Comparison of ENCODE assay signal across 8 cellular contexts in genomic region chr6:26223213-26223612, GRCh38.
A peak's percentile ranks its signal among the peaks of the same experiment; 100 is the strongest.
DNase-seq lines count a peak whose midpoint lies in the region; ATAC-seq, FAIRE-seq and TF ChIP-seq lines count a peak whose summit lies in the region.

No MANE protein-coding gene starts in this region.

- POLR2A ChIA-PET in GM10248 (lab: Yijun Ruan, JAX), result interaction anchor here (0.6 to 3.5 kb wide), 7 partner anchors 8 to 264 kb away, joined by 3 to 16 read pairs (median 4); a partner anchor contains a TSS

- no peak overlapping the region for H3K27ac Mint-ChIP-seq in activated T-cell treated with anti-CD3 and anti-CD28 coated beads, Interleukin-2, amount 50 U/mL, for 72 hours
- H3K27ac Mint-ChIP-seq in activated T-cell treated with anti-CD3 and anti-CD28 coated beads, Interleukin-2, amount 50 U/mL, for 24 hours, result no peak overlapping the region

- H3K9me3 ChIP-seq in effector memory CD4-positive, alpha-beta T cell (ENCODE audit: control insufficient read depth, low read length), result peaks cover 5% of the 10 kb centered on the region

- no peaks in the 10 kb centered on the region for H3K27me3 Mint-ChIP-seq in activated T-cell treated with anti-CD3 and anti-CD28 coated beads, Interleukin-2, amount 50 U/mL, for 72 hours (ENCODE audit: low read depth)
- no peaks in the 10 kb centered on the region for H3K27me3 Mint-ChIP-seq in activated T-cell treated with anti-CD3 and anti-CD28 coated beads, Interleukin-2, amount 50 U/mL, for 24 hours

- no peak overlapping the region for H3K4me3 Mint-ChIP-seq in activated T-cell treated with anti-CD3 and anti-CD28 coated beads, Interleukin-2, amount 50 U/mL, for 72 hours
- no peak overlapping the region for H3K4me3 Mint-ChIP-seq in activated T-cell treated with anti-CD3 and anti-CD28 coated beads, Interleukin-2, amount 50 U/mL, for 24 hours

- peak overlapping the region; percentile 32 for H3K9ac ChIP-seq in rectal smooth muscle tissue (ENCODE audit: low read length)

- CTCF ChIA-PET in GM10248 (lab: Yijun Ruan, JAX), result interaction anchor here (0.7 to 1.9 kb wide), 4 partner anchors 27 to 99 kb away, joined by 3 to 5 read pairs (median 4); a partner anchor contains a TSS

- no peak for DNase-seq in activated T-cell treated with anti-CD3 and anti-CD28 coated beads, Interleukin-2, amount 50 U/mL, for 72 hours
- no peak for DNase-seq in activated T-cell treated with anti-CD3 and anti-CD28 coated beads, Interleukin-2, amount 50 U/mL, for 24 hours
- DNase-seq in NCI-H2171 (lab: John Stamatoyannopoulos, UW), result peak; percentile 28
- DNase-seq in effector memory CD4-positive, alpha-beta T cell, result no peak
- DNase-seq in GM10248 (ENCODE audit: extremely low spot score), result no peak
- DNase-seq in frontal cortex (ENCODE audit: low spot score in 2 of 2), result no peak

- peak overlapping the region; percentile 77 for H3K4me3 ChIP-seq in effector memory CD4-positive, alpha-beta T cell (ENCODE audit: insufficient read depth, low read depth, low read length, poor library complexity, severe bottlenecking)
- peak overlapping the region; percentile 73 for H3K4me3 ChIP-seq in rectal smooth muscle tissue (ENCODE audit: low read length)

- H3K27me3 ChIP-seq in effector memory CD4-positive, alpha-beta T cell (replicated peaks; ENCODE audit: control insufficient read depth, insufficient read depth, low read length, poor library complexity, severe bottlenecking), result no peaks in the 10 kb centered on the region
- H3K27me3 ChIP-seq in rectal smooth muscle tissue (ENCODE audit: control insufficient read depth, insufficient read depth, low read length), result no peaks in the 10 kb centered on the region

- H3K36me3 Mint-ChIP-seq in activated T-cell treated with anti-CD3 and anti-CD28 coated beads, Interleukin-2, amount 50 U/mL, for 72 hours (ENCODE audit: insufficient read depth in 2 of 2), result peaks cover 0 to 2% of the 10 kb centered on the region in 2 donors
- peaks cover 3% of the 10 kb centered on the region for H3K36me3 Mint-ChIP-seq in activated T-cell treated with anti-CD3 and anti-CD28 coated beads, Interleukin-2, amount 50 U/mL, for 24 hours (ENCODE audit: low read depth)

- no peak for FAIRE-seq in frontal cortex (lab: Jason Lieb, UNC)

- H3K4me1 Mint-ChIP-seq in activated T-cell treated with anti-CD3 and anti-CD28 coated beads, Interleukin-2, amount 50 U/mL, for 72 hours (ENCODE audit: low read depth), result peaks cover 22% of the 10 kb centered on the region
- H3K4me1 Mint-ChIP-seq in activated T-cell treated with anti-CD3 and anti-CD28 coated beads, Interleukin-2, amount 50 U/mL, for 24 hours (ENCODE audit: low read depth), result peaks cover 11% of the 10 kb centered on the region

- no peaks in the 10 kb centered on the region for H3K4me1 ChIP-seq in effector memory CD4-positive, alpha-beta T cell (ENCODE audit: control insufficient read depth, insufficient read depth, low read length, poor library complexity, severe bottlenecking)
- no peaks in the 10 kb centered on the region for H3K4me1 ChIP-seq in rectal smooth muscle tissue (ENCODE audit: control insufficient read depth, insufficient read depth, low read length)

- ATAC-seq in activated T-cell treated with anti-CD3 and anti-CD28 coated beads, Interleukin-2, amount 50 U/mL, for 72 hours (replicated peaks in 1 of 2), result peak; percentile 6 to 16
- no peak for ATAC-seq in GM21423 (IDR thresholded peaks at IDR 0.05; ENCODE audit: unreplicated experiment)

- H3K36me3 ChIP-seq in effector memory CD4-positive, alpha-beta T cell (ENCODE audit: control insufficient read depth, insufficient read depth, low read length), result no peaks in the 10 kb centered on the region
- no peaks in the 10 kb centered on the region for H3K36me3 ChIP-seq in rectal smooth muscle tissue (ENCODE audit: control insufficient read depth, insufficient read depth, low read length)

- H3K9me3 Mint-ChIP-seq in activated T-cell treated with anti-CD3 and anti-CD28 coated beads, Interleukin-2, amount 50 U/mL, for 72 hours, result no peaks in the 10 kb centered on the region
- H3K9me3 Mint-ChIP-seq in activated T-cell treated with anti-CD3 and anti-CD28 coated beads, Interleukin-2, amount 50 U/mL, for 24 hours, result no peaks in the 10 kb centered on the region

- no peak for TF ChIP-seq CTCF in GM10248 (IDR thresholded peaks at IDR 0.05; ENCODE audit: control extremely low read depth, extremely low read depth, low read depth, missing control alignments)

- H3K27ac ChIP-seq in effector memory CD4-positive, alpha-beta T cell (ENCODE audit: insufficient read depth, low read length, poor library complexity, severe bottlenecking), result peak overlapping the region; percentile 67
- peak overlapping the region; percentile 93 for H3K27ac ChIP-seq in rectal smooth muscle tissue (ENCODE audit: low read depth, low read length)
